1 cellular context compared by ENCODE assay signal in the genomic region with DNA sequence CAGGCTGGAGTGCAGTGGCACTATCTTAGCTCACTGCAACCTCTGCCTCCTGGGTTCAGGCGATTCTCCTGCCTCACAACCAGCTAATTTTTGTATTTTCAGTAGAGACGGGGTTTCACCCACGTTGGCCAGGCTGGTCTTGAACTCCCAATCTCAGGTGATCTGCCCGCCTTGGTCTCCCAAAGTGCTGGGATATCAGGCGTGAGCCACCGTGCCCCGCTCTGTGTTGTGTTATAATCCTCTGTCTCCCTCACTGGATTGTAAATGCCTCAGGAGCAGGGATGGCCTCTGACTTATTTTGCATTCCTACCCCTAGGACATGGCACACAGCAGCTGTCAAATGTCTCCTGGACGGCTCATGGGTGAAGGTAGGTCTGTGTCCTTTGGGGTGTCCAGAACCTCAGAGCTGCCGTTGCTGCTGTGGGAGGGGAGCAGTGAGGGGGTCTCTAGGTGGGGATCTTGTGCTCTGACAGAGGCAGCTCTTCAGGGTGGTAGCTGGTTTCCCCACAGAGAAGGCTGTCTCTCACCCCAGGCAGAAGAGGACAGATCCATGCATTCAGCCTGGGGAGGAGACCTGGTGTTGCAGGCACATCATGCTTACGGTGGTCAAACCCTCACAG.
TF ChIP-seq lines count a peak whose summit lies in the region.

No MANE protein-coding gene starts in this region.

TF ChIP-seq in H1, 55 proteins besides CTCF, POLR2A, EP300 and RAD21 (continued from another document):
- TF ChIP-seq, protein P1, sequence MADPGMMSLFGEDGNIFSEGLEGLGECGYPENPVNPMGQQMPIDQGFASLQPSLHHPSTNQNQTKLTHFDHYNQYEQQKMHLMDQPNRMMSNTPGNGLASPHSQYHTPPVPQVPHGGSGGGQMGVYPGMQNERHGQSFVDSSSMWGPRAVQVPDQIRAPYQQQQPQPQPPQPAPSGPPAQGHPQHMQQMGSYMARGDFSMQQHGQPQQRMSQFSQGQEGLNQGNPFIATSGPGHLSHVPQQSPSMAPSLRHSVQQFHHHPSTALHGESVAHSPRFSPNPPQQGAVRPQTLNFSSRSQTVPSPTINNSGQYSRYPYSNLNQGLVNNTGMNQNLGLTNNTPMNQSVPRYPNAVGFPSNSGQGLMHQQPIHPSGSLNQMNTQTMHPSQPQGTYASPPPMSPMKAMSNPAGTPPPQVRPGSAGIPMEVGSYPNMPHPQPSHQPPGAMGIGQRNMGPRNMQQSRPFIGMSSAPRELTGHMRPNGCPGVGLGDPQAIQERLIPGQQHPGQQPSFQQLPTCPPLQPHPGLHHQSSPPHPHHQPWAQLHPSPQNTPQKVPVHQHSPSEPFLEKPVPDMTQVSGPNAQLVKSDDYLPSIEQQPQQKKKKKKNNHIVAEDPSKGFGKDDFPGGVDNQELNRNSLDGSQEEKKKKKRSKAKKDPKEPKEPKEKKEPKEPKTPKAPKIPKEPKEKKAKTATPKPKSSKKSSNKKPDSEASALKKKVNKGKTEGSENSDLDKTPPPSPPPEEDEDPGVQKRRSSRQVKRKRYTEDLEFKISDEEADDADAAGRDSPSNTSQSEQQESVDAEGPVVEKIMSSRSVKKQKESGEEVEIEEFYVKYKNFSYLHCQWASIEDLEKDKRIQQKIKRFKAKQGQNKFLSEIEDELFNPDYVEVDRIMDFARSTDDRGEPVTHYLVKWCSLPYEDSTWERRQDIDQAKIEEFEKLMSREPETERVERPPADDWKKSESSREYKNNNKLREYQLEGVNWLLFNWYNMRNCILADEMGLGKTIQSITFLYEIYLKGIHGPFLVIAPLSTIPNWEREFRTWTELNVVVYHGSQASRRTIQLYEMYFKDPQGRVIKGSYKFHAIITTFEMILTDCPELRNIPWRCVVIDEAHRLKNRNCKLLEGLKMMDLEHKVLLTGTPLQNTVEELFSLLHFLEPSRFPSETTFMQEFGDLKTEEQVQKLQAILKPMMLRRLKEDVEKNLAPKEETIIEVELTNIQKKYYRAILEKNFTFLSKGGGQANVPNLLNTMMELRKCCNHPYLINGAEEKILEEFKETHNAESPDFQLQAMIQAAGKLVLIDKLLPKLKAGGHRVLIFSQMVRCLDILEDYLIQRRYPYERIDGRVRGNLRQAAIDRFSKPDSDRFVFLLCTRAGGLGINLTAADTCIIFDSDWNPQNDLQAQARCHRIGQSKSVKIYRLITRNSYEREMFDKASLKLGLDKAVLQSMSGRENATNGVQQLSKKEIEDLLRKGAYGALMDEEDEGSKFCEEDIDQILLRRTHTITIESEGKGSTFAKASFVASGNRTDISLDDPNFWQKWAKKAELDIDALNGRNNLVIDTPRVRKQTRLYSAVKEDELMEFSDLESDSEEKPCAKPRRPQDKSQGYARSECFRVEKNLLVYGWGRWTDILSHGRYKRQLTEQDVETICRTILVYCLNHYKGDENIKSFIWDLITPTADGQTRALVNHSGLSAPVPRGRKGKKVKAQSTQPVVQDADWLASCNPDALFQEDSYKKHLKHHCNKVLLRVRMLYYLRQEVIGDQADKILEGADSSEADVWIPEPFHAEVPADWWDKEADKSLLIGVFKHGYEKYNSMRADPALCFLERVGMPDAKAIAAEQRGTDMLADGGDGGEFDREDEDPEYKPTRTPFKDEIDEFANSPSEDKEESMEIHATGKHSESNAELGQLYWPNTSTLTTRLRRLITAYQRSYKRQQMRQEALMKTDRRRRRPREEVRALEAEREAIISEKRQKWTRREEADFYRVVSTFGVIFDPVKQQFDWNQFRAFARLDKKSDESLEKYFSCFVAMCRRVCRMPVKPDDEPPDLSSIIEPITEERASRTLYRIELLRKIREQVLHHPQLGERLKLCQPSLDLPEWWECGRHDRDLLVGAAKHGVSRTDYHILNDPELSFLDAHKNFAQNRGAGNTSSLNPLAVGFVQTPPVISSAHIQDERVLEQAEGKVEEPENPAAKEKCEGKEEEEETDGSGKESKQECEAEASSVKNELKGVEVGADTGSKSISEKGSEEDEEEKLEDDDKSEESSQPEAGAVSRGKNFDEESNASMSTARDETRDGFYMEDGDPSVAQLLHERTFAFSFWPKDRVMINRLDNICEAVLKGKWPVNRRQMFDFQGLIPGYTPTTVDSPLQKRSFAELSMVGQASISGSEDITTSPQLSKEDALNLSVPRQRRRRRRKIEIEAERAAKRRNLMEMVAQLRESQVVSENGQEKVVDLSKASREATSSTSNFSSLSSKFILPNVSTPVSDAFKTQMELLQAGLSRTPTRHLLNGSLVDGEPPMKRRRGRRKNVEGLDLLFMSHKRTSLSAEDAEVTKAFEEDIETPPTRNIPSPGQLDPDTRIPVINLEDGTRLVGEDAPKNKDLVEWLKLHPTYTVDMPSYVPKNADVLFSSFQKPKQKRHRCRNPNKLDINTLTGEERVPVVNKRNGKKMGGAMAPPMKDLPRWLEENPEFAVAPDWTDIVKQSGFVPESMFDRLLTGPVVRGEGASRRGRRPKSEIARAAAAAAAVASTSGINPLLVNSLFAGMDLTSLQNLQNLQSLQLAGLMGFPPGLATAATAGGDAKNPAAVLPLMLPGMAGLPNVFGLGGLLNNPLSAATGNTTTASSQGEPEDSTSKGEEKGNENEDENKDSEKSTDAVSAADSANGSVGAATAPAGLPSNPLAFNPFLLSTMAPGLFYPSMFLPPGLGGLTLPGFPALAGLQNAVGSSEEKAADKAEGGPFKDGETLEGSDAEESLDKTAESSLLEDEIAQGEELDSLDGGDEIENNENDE (IDR thresholded peaks at IDR 0.05; ENCODE audit: insufficient replicate concordance, low read length): no peak
- TF ChIP-seq CHD2 (IDR thresholded peaks at IDR 0.05; ENCODE audit: low read length) (no peak), POU5F1 (IDR thresholded peaks at IDR 0.05; ENCODE audit: low read depth, low read length) (no peak), EZH2 (IDR thresholded peaks at IDR 0.05; ENCODE audit: low read depth, low read length, severe bottlenecking) (no peak), CTBP2 (IDR thresholded peaks at IDR 0.05; ENCODE audit: borderline replicate concordance, insufficient read depth, insufficient read length, low read length) (no peak), TEAD4 (IDR thresholded peaks at IDR 0.05; ENCODE audit: low read depth, low read length) (no peak), JUND (IDR thresholded peaks at IDR 0.05; ENCODE audit: low read length) (no peak), SAP30 (IDR thresholded peaks at IDR 0.05; ENCODE audit: insufficient read depth, insufficient replicate concordance, low read length) (no peak), CBX5 (IDR thresholded peaks at IDR 0.05; ENCODE audit: low read depth, low read length) (no peak), FOSL1 (IDR thresholded peaks at IDR 0.05; ENCODE audit: insufficient read depth, low read depth, low read length) (no peak), NANOG (IDR thresholded peaks at IDR 0.05; ENCODE audit: insufficient read depth, low read depth, low read length, poor library complexity, severe bottlenecking) (no peak)
- TF ChIP-seq, protein P2, sequence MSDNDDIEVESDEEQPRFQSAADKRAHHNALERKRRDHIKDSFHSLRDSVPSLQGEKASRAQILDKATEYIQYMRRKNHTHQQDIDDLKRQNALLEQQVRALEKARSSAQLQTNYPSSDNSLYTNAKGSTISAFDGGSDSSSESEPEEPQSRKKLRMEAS (IDR thresholded peaks at IDR 0.05): no peak
